In the genomic region with DNA sequence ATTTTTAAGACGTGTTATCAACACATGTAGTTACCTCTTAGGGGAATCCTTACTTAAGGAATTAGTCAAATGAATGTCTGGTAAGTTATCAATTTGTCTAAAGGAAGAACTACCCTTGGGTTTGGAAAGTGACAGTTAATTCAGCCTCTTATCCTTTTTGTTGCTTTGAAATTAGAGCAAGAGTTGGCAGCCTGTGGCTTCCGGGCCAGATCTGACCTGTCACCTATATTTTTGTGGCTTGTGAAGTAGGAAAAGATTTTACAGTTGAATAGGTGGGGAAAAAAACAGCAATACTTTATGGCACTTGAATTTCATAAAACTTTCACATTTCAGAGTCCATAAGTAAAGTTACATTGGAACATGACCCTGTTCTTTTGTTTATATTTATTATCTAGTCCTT, we compare ENCODE assay signal across 1 cellular context.
TF ChIP-seq lines count a peak whose summit lies in the region.

No MANE protein-coding gene starts in this region.

TF ChIP-seq in GM12878, 131 proteins besides CTCF, POLR2A, EP300 and RAD21:
- 0 out of 4 replicates have a peak, but pooled peaks of 1 of the 2 experiments have one; percentile 11 for TF ChIP-seq IKZF2 (IDR thresholded peaks at IDR 0.05)
- TF ChIP-seq RUNX3 (IDR thresholded peaks at IDR 0.05; ENCODE audit: low read length): 0 out of 2 replicates have a peak, but pooled peaks have one; percentile 43
- TF ChIP-seq, protein P1, sequence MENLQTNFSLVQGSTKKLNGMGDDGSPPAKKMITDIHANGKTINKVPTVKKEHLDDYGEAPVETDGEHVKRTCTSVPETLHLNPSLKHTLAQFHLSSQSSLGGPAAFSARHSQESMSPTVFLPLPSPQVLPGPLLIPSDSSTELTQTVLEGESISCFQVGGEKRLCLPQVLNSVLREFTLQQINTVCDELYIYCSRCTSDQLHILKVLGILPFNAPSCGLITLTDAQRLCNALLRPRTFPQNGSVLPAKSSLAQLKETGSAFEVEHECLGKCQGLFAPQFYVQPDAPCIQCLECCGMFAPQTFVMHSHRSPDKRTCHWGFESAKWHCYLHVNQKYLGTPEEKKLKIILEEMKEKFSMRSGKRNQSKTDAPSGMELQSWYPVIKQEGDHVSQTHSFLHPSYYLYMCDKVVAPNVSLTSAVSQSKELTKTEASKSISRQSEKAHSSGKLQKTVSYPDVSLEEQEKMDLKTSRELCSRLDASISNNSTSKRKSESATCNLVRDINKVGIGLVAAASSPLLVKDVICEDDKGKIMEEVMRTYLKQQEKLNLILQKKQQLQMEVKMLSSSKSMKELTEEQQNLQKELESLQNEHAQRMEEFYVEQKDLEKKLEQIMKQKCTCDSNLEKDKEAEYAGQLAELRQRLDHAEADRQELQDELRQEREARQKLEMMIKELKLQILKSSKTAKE (IDR thresholded peaks at IDR 0.05; ENCODE audit: low read depth, poor library complexity, severe bottlenecking): peak; percentile 53
- TF ChIP-seq ASH2L (IDR thresholded peaks at IDR 0.05; ENCODE audit: borderline replicate concordance, low read depth): no peak
